Comparison of ENCODE assay signal across 12 cellular contexts in the genomic region with DNA sequence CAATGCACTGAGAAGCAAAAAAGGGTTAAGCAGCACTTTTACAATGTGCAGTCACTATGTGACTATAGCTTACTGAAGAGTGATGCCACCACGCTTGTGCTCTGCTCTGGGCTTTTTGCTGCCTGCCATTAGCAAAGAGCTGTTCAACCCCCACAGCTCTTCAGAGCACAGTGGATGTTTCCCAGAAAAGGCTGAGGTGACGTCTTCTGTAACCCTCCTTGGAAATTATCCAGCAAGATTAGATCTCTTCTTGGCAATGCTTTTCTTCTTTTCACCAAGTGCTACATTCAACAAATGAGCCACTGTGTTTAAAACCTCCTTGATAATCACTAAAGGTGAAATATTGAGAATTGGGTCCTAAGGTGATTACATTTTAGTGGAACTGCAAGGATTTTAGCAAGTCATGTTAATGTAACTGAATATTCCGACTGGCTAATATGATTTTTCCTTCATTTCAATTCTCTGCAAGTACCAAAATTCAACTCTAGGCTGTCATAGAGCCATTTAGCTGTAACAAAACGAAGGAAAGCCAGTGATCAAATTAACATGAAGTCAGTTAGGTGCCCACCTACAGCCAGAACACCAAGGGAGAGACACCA. TPM values are rescaled to one million over a fixed set of nuclear protein-coding genes. Genes with fewer than 3 reads are reported as not detected.
DNase-seq lines count a peak whose midpoint lies in the region; ATAC-seq and TF ChIP-seq lines count a peak whose summit lies in the region.
"Had no signal": no experiment of that assay in that cellular context is flagged by ENCODE, and none has a peak within 500 bp of the region (broad histone marks: within the 10 kb centered on the region; RNA-seq: fewer than 3 reads in every experiment).

No MANE protein-coding gene starts in this region.

- H3K79me2 ChIP-seq in fibroblast of lung (ENCODE audit: control insufficient read depth, insufficient read depth, low read length), result peaks cover 24% of the 10 kb centered on the region

- TF ChIP-seq CTCF in fibroblast of lung (conservative IDR thresholded peaks at IDR 0.05 in 1 of 2, IDR thresholded peaks at IDR 0.05 in 1 of 2; ENCODE audit: low read depth in 1 of 2, low read length in 2 of 2), result no peak

- no peak overlapping the region for H2AFZ ChIP-seq in fibroblast of lung (ENCODE audit: low read length)

- H3K27ac ChIP-seq in fibroblast of lung (ENCODE audit: insufficient read depth, low read length), result no peak overlapping the region
- H3K27ac ChIP-seq: psoas muscle had no signal

- DNase-seq in activated CD8-positive, alpha-beta memory T cell treated with anti-CD3 and anti-CD28 coated beads, Interleukin-2, amount 10 ng/mL, durations not matched to agents 7 days and 5 days, result no peak
- DNase-seq in activated CD8-positive, alpha-beta memory T cell treated with anti-CD3 and anti-CD28 coated beads, Interleukin-2, amount 50 U/mL, for 48 hours, result no peak
- DNase-seq in fibroblast of lung (ENCODE audit: low read depth in 2 of 2), result peak; percentile 81 to 82
- DNase-seq in stimulated activated effector memory CD8-positive, alpha-beta T cell treated with anti-CD3 and anti-CD28 coated beads, Interleukin-12 subunit alpha, Interleukin-12 subunit beta, amount 100 ng/mL, for 72 hours (ENCODE audit: low spot score in 2 of 2), result no peak
- no peak for DNase-seq in stimulated activated naive CD4-positive, alpha-beta T cell (lab: John Stamatoyannopoulos, UW)
- no peak for DNase-seq in NCI-H345 treated with DMSO at 0.1 percent for 48 hours (lab: John Stamatoyannopoulos, UW; ENCODE audit: unreplicated experiment)
- no peak for DNase-seq in stimulated activated CD4-positive, alpha-beta T cell treated with anti-CD3 and anti-CD28 coated beads, Interleukin-4, amount 100 ng/mL, for 4 hours
- DNase-seq: activated CD4-positive, alpha-beta memory T cell treated with anti-CD3 and anti-CD28 coated beads for 36 hours; NCI-H1930; psoas muscle had no signal

- H3K36me3 ChIP-seq in fibroblast of lung (ENCODE audit: control insufficient read depth, insufficient read depth, low read length), result no peaks in the 10 kb centered on the region

- CTCF ChIA-PET in activated CD8-positive, alpha-beta memory T cell treated with anti-CD3 and anti-CD28 coated beads, Interleukin-2, amount 10 ng/mL, durations not matched to agents 7 days and 5 days (lab: Charles Lee), result interaction anchor here (0.9 to 2.6 kb wide), 2 partner anchors 22 to 141 kb away, joined by 3 to 6 read pairs; no protein-coding TSS in a partner anchor

- H3K27ac Mint-ChIP-seq in activated CD8-positive, alpha-beta memory T cell treated with anti-CD3 and anti-CD28 coated beads, Interleukin-2, amount 10 ng/mL, durations not matched to agents 7 days and 5 days, result peak overlapping the region; percentile 18
- peak overlapping the region; percentile 48 for H3K27ac Mint-ChIP-seq in stimulated activated effector memory CD8-positive, alpha-beta T cell treated with anti-CD3 and anti-CD28 coated beads, Interleukin-12 subunit alpha, Interleukin-12 subunit beta, amount 100 ng/mL, for 72 hours
- H3K27ac Mint-ChIP-seq: activated CD4-positive, alpha-beta memory T cell treated with anti-CD3 and anti-CD28 coated beads for 36 hours had no signal

- peaks cover 74% of the 10 kb centered on the region for H3K4me1 Mint-ChIP-seq in activated CD8-positive, alpha-beta memory T cell treated with anti-CD3 and anti-CD28 coated beads, Interleukin-2, amount 10 ng/mL, durations not matched to agents 7 days and 5 days
- H3K4me1 Mint-ChIP-seq in stimulated activated effector memory CD8-positive, alpha-beta T cell treated with anti-CD3 and anti-CD28 coated beads, Interleukin-12 subunit alpha, Interleukin-12 subunit beta, amount 100 ng/mL, for 72 hours, result peaks cover 82% of the 10 kb centered on the region

- H3K9me3 Mint-ChIP-seq in activated CD8-positive, alpha-beta memory T cell treated with anti-CD3 and anti-CD28 coated beads, Interleukin-2, amount 10 ng/mL, durations not matched to agents 7 days and 5 days (ENCODE audit: low read depth), result no peaks in the 10 kb centered on the region
- H3K9me3 Mint-ChIP-seq in stimulated activated effector memory CD8-positive, alpha-beta T cell treated with anti-CD3 and anti-CD28 coated beads, Interleukin-12 subunit alpha, Interleukin-12 subunit beta, amount 100 ng/mL, for 72 hours, result no peaks in the 10 kb centered on the region
- H3K9me3 Mint-ChIP-seq: activated CD4-positive, alpha-beta memory T cell treated with anti-CD3 and anti-CD28 coated beads for 36 hours had no signal

- H3K27me3 ChIP-seq in fibroblast of lung (ENCODE audit: control insufficient read depth, insufficient read depth, low read length), result no peaks in the 10 kb centered on the region

- no peak overlapping the region for H3K4me3 Mint-ChIP-seq in activated CD8-positive, alpha-beta memory T cell treated with anti-CD3 and anti-CD28 coated beads, Interleukin-2, amount 10 ng/mL, durations not matched to agents 7 days and 5 days
- no peak overlapping the region for H3K4me3 Mint-ChIP-seq in stimulated activated effector memory CD8-positive, alpha-beta T cell treated with anti-CD3 and anti-CD28 coated beads, Interleukin-12 subunit alpha, Interleukin-12 subunit beta, amount 100 ng/mL, for 72 hours
- H3K4me3 Mint-ChIP-seq: activated CD4-positive, alpha-beta memory T cell treated with anti-CD3 and anti-CD28 coated beads for 36 hours; brain had no signal

- H3K4me2 ChIP-seq in fibroblast of lung (ENCODE audit: extremely low read depth, insufficient read depth, low read length), result no peak overlapping the region

- H4K20me1 ChIP-seq in fibroblast of lung (ENCODE audit: control insufficient read depth, extremely low read depth, insufficient read depth, low read length), result no peaks in the 10 kb centered on the region

- no peak for ATAC-seq in activated CD8-positive, alpha-beta memory T cell treated with anti-CD3 and anti-CD28 coated beads, Interleukin-2, amount 10 ng/mL, durations not matched to agents 7 days and 5 days
- peak; percentile 70 for ATAC-seq in SK-N-SH treated with all-trans-retinoic acid at 6 μM for 48 hours
- no peak for ATAC-seq in stimulated activated effector memory CD8-positive, alpha-beta T cell treated with anti-CD3 and anti-CD28 coated beads, Interleukin-12 subunit alpha, Interleukin-12 subunit beta, amount 100 ng/mL, for 72 hours
- ATAC-seq: psoas muscle had no signal

- H3K9me3 ChIP-seq in fibroblast of lung (ENCODE audit: control insufficient read depth, insufficient read depth, low read depth, low read length), result no peaks in the 10 kb centered on the region
- H3K9me3 ChIP-seq: psoas muscle had no signal

- H3K4me1 ChIP-seq in fibroblast of lung (ENCODE audit: control insufficient read depth, extremely low read depth, insufficient read depth, low read length), result peaks cover 5% of the 10 kb centered on the region
- H3K4me1 ChIP-seq: psoas muscle had no signal

- H3K4me3 ChIP-seq in fibroblast of lung (replicated peaks in 1 of 4; ENCODE audit: control extremely low read depth in 1 of 4, insufficient read depth in 1 of 4, low read depth in 3 of 4, low read length in 4 of 4), result no peak overlapping the region
- H3K4me3 ChIP-seq: psoas muscle had no signal

- peaks cover 8% of the 10 kb centered on the region for H3K36me3 Mint-ChIP-seq in activated CD8-positive, alpha-beta memory T cell treated with anti-CD3 and anti-CD28 coated beads, Interleukin-2, amount 10 ng/mL, durations not matched to agents 7 days and 5 days
- H3K36me3 Mint-ChIP-seq in stimulated activated effector memory CD8-positive, alpha-beta T cell treated with anti-CD3 and anti-CD28 coated beads, Interleukin-12 subunit alpha, Interleukin-12 subunit beta, amount 100 ng/mL, for 72 hours, result peaks cover 8% of the 10 kb centered on the region

- no peaks in the 10 kb centered on the region for H3K27me3 Mint-ChIP-seq in activated CD8-positive, alpha-beta memory T cell treated with anti-CD3 and anti-CD28 coated beads, Interleukin-2, amount 10 ng/mL, durations not matched to agents 7 days and 5 days
- H3K27me3 Mint-ChIP-seq: activated CD4-positive, alpha-beta memory T cell treated with anti-CD3 and anti-CD28 coated beads for 36 hours; brain had no signal

- H3K9ac ChIP-seq in fibroblast of lung (ENCODE audit: insufficient read depth, low read length), result no peak overlapping the region

TF ChIP-seq in SK-N-SH treated with all-trans-retinoic acid at 6 μM for 48 hours, 23 proteins besides CTCF, POLR2A, EP300 and RAD21:
- TF ChIP-seq ZFP3 (CRISPR knock-in tag; IDR thresholded peaks at IDR 0.05), result 0 out of 2 replicates have a peak, but pooled peaks have one; percentile 22
- TF ChIP-seq, protein P1, sequence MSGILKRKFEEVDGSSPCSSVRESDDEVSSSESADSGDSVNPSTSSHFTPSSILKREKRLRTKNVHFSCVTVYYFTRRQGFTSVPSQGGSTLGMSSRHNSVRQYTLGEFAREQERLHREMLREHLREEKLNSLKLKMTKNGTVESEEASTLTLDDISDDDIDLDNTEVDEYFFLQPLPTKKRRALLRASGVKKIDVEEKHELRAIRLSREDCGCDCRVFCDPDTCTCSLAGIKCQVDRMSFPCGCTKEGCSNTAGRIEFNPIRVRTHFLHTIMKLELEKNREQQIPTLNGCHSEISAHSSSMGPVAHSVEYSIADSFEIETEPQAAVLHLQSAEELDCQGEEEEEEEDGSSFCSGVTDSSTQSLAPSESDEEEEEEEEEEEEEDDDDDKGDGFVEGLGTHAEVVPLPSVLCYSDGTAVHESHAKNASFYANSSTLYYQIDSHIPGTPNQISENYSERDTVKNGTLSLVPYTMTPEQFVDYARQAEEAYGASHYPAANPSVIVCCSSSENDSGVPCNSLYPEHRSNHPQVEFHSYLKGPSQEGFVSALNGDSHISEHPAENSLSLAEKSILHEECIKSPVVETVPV (CRISPR knock-in tag; IDR thresholded peaks at IDR 0.05), result no peak
- TF ChIP-seq ISL1 (CRISPR knock-in tag; IDR thresholded peaks at IDR 0.05), result peak; percentile 80

RNA-seq across cellular contexts. Expression of a gene that starts 34.9 kb away (rescaled TPM):
- total RNA-seq in activated CD8-positive, alpha-beta memory T cell treated with anti-CD3 and anti-CD28 coated beads, Interleukin-2, amount 10 ng/mL, durations not matched to agents 7 days and 5 days, result 100 to 1,000 TPM; 113 to 117 TPM
- total RNA-seq in fibroblast of lung, result 61.6 and 67.7 TPM in 2 replicates
- 71.6 and 96.7 TPM in 2 replicates for polyA plus RNA-seq in fibroblast of lung
- 74.5 and 96.4 TPM in 2 replicates for polyA plus RNA-seq in fibroblast of lung (2012)
- 75.9 and 80.8 TPM in 2 replicates for polyA minus RNA-seq in fibroblast of lung (ENCODE audit: low replicate concordance)

Comparison
In these comparisons a context has a peak if more than half of its experiments do, and no peak if none do; other contexts are left out.
1. DNase-seq: peak in fibroblast of lung (2 of 2); none in activated CD8-positive, alpha-beta memory T cell treated with anti-CD3 and anti-CD28 coated beads, Interleukin-2, amount 10 ng/mL, durations not matched to agents 7 days and 5 days (single experiment), activated CD8-positive, alpha-beta memory T cell treated with anti-CD3 and anti-CD28 coated beads, Interleukin-2, amount 50 U/mL, for 48 hours (single experiment), stimulated activated effector memory CD8-positive, alpha-beta T cell treated with anti-CD3 and anti-CD28 coated beads, Interleukin-12 subunit alpha, Interleukin-12 subunit beta, amount 100 ng/mL, for 72 hours (0 of 2), stimulated activated naive CD4-positive, alpha-beta T cell (0 of 6), NCI-H345 treated with DMSO at 0.1 percent for 48 hours (single experiment) and stimulated activated CD4-positive, alpha-beta T cell treated with anti-CD3 and anti-CD28 coated beads, Interleukin-4, amount 100 ng/mL, for 4 hours (0 of 2).